Comparison of ENCODE assay signal across 8 cellular contexts in genomic region chr19:36213793-36214387, GRCh38. TPM values are rescaled to one million over a fixed set of nuclear protein-coding genes. Genes with fewer than 3 reads are reported as not detected.
A peak's percentile ranks its signal among the peaks of the same experiment; 100 is the strongest.
DNase-seq lines count a peak whose midpoint lies in the region; ATAC-seq, FAIRE-seq and TF ChIP-seq lines count a peak whose summit lies in the region.

No MANE protein-coding gene starts in this region.

- CTCF ChIA-PET in A673 (lab: Charles Lee): no interaction called here
- CTCF ChIA-PET in GM10248 (lab: Yijun Ruan, JAX): interaction anchor here (1.1 kb wide), 1 partner anchor 153 kb away, joined by 4 read pairs; no protein-coding TSS in a partner anchor

- TF ChIP-seq POLR2A in lower leg skin (IDR thresholded peaks at IDR 0.05): no peak

- peak overlapping the region; percentile 100 for H3K4me2 ChIP-seq in astrocyte (ENCODE audit: low read length)

- H3K79me2 ChIP-seq in astrocyte (ENCODE audit: insufficient read depth, low read length): peaks cover 59% of the 10 kb centered on the region

- H3K4me3 Mint-ChIP-seq in astrocyte (ENCODE audit: unreplicated experiment): no peak overlapping the region

- peaks cover 8% of the 10 kb centered on the region for H3K36me3 Mint-ChIP-seq in astrocyte (ENCODE audit: low read depth, unreplicated experiment)

- H3K4me1 ChIP-seq in A673 (ENCODE audit: insufficient read depth, low read length, poor library complexity, severe bottlenecking) (no peaks in the 10 kb centered on the region), astrocyte (ENCODE audit: insufficient read depth, low read length) (peaks cover 6% of the 10 kb centered on the region), upper lobe of right lung (peaks cover 13% of the 10 kb centered on the region)

- H3K27ac ChIP-seq in A673 (ENCODE audit: low read depth, low read length, poor library complexity, severe bottlenecking): peak overlapping the region; percentile 91
- H3K27ac ChIP-seq in astrocyte (ENCODE audit: low read depth, low read length): peak overlapping the region; percentile 97
- H3K27ac ChIP-seq in upper lobe of right lung: peak overlapping the region; percentile 87

- H3K4me3 ChIP-seq in A673 (ENCODE audit: low read depth, low read length, poor library complexity, severe bottlenecking): peak overlapping the region; percentile 83
- H3K4me3 ChIP-seq in astrocyte (ENCODE audit: insufficient read depth, low read depth, low read length): peak overlapping the region; percentile 99
- H3K4me3 ChIP-seq in lower leg skin (ENCODE audit: low read depth, poor library complexity, severe bottlenecking): peak overlapping the region; percentile 78
- H3K4me3 ChIP-seq in upper lobe of right lung: peak overlapping the region; percentile 66

- POLR2A ChIA-PET in A673 (lab: Charles Lee; ENCODE audit: low non-redundant PET): interaction anchor here (1.0 kb wide), 1 partner anchor 100 kb away, joined by 3 read pairs; no protein-coding TSS in a partner anchor
- POLR2A ChIA-PET in GM10248 (lab: Yijun Ruan, JAX): interaction anchor here (0.6 to 1.2 kb wide), 2 partner anchors 636 to 1218 kb away, joined by 5 to 10 read pairs; partner anchors contain the start of gene ZNF345

- H3K27me3 ChIP-seq in A673 (replicated peaks; ENCODE audit: insufficient read depth, low read depth, low read length, poor library complexity): no peaks in the 10 kb centered on the region
- H3K27me3 ChIP-seq in astrocyte (ENCODE audit: insufficient read depth, low read length): no peaks in the 10 kb centered on the region
- H3K27me3 ChIP-seq in upper lobe of right lung: no peaks in the 10 kb centered on the region

- H3K9me3 Mint-ChIP-seq in astrocyte (ENCODE audit: unreplicated experiment): peaks cover 1% of the 10 kb centered on the region

- TF ChIP-seq CTCF in A673 (conservative IDR thresholded peaks at IDR 0.05; ENCODE audit: low read depth, low read length): no peak
- TF ChIP-seq CTCF in astrocyte (IDR thresholded peaks at IDR 0.05; ENCODE audit: insufficient read depth, low read depth, low read length): no peak
- TF ChIP-seq CTCF in lower leg skin (IDR thresholded peaks at IDR 0.05): no peak
- no peak for TF ChIP-seq CTCF in upper lobe of right lung (IDR thresholded peaks at IDR 0.05)
- no peak for TF ChIP-seq CTCF in GM10248 (IDR thresholded peaks at IDR 0.05; ENCODE audit: control extremely low read depth, extremely low read depth, low read depth, missing control alignments)

- intact Hi-C loops in A673 (cut with micrococcal nuclease; ENCODE audit: unreplicated experiment) (no loop called here), lower leg skin (cut with DNase I; ENCODE audit: low total_unique reads) (no loop called here), upper lobe of right lung (cut with DNase I) (no loop called here), posterior vena cava (cut with DNase I) (no loop called here)

- no peaks in the 10 kb centered on the region for H3K9me3 ChIP-seq in A673 (ENCODE audit: low read depth, low read length, poor library complexity, severe bottlenecking)
- H3K9me3 ChIP-seq in astrocyte (ENCODE audit: insufficient read depth, low read depth, low read length): no peaks in the 10 kb centered on the region
- H3K9me3 ChIP-seq in upper lobe of right lung: no peaks in the 10 kb centered on the region

- H3K9ac ChIP-seq in astrocyte (ENCODE audit: low read length): peak overlapping the region; percentile 99

- WGBS in lower leg skin, 2 donors: 26 to 31% methylated on average over 10 to 15 of the region's 15 CpGs

- peaks cover 3% of the 10 kb centered on the region for H3K4me1 Mint-ChIP-seq in astrocyte (ENCODE audit: low read depth, unreplicated experiment)

- no peak for FAIRE-seq in astrocyte (lab: Jason Lieb, UNC)

- H4K20me1 ChIP-seq in astrocyte (ENCODE audit: insufficient read depth, low read length): peaks cover 16% of the 10 kb centered on the region

- H3K36me3 ChIP-seq in A673 (ENCODE audit: insufficient read depth, low read length, poor library complexity, severe bottlenecking) (peaks cover under 1% of the 10 kb centered on the region), astrocyte (ENCODE audit: insufficient read depth, low read length) (no peaks in the 10 kb centered on the region), upper lobe of right lung (peaks cover 8% of the 10 kb centered on the region)

- DNase-seq in A673 (ENCODE audit: low spot score): no peak
- DNase-seq in astrocyte (ENCODE audit: low read depth): peak; percentile 61
- DNase-seq in lower leg skin (ENCODE audit: low spot score in 2 of 2): peak in 1 of 2 donors; percentile 19
- DNase-seq in upper lobe of right lung: no peak
- no peak for DNase-seq in GM10248 (ENCODE audit: extremely low spot score)
- DNase-seq in posterior vena cava (ENCODE audit: low spot score): no peak
- no peak for DNase-seq in mucosa of gallbladder (ENCODE audit: low spot score)

- no peaks in the 10 kb centered on the region for H3K27me3 Mint-ChIP-seq in astrocyte (ENCODE audit: low read depth, unreplicated experiment)

- BruUV-seq in A673 (replicated peaks; lab: Mats Ljungman, UMichigan): TSS peak; percentile 80

- H2AFZ ChIP-seq in astrocyte (ENCODE audit: low read depth, low read length): peak overlapping the region; percentile 84

- ATAC-seq in GM21737 (IDR thresholded peaks at IDR 0.05; ENCODE audit: unreplicated experiment) (peak; percentile 3), upper lobe of right lung (no peak)

- H3K27ac Mint-ChIP-seq in astrocyte (ENCODE audit: unreplicated experiment): no peak overlapping the region

RNA-seq across cellular contexts. Expression of gene ZNF565, which starts 0.6 kb away (rescaled TPM):
- total RNA-seq in A673 (2021): 7.2 and 7.5 TPM in 2 replicates
- 6.3 and 6.5 TPM in 2 replicates for total RNA-seq in astrocyte
- 1 to 10 TPM; 1.4 to 4.5 (median 3.7) TPM for total RNA-seq in lower leg skin
- 6.4 TPM for total RNA-seq in upper lobe of right lung
- 1 to 10 TPM; 5.2 to 5.3 TPM for total RNA-seq in posterior vena cava
- 5.3 TPM for total RNA-seq in mucosa of gallbladder

RNA-seq across cellular contexts. Expression of gene ZNF146, which starts 1.0 kb away (rescaled TPM):
- total RNA-seq in A673 (2021) (124 and 130 TPM in 2 replicates), astrocyte (80.7 and 82.7 TPM in 2 replicates), lower leg skin (10 to 100 TPM; 55.8 to 78.6 (median 66.5) TPM), upper lobe of right lung (41.2 TPM), posterior vena cava (10 to 100 TPM; 40.2 to 41.7 TPM), mucosa of gallbladder (40.2 TPM)
